ENCODE assay signal across 11 cellular contexts in genomic region chr19:14554382-14554812, GRCh38. TPM values are rescaled to one million over a fixed set of nuclear protein-coding genes. Genes with fewer than 3 reads are reported as not detected.
DNase-seq lines count a peak whose midpoint lies in the region; ATAC-seq and TF ChIP-seq lines count a peak whose summit lies in the region.
"Had no signal": no experiment of that assay in that cellular context is flagged by ENCODE, and none has a peak within 500 bp of the region (broad histone marks: within the 10 kb centered on the region; RNA-seq: fewer than 3 reads in every experiment).

No MANE protein-coding gene starts in this region.

- H3K4ac ChIP-seq in IMR-90 (ENCODE audit: low read depth, low read length) (no peak overlapping the region), mesenchymal stem cell (ENCODE audit: low read depth in 1 of 2, low read length in 2 of 2) (no peak overlapping the region)

- H3K18ac ChIP-seq in IMR-90 (ENCODE audit: low read depth, low read length) (no peak overlapping the region), mesenchymal stem cell (ENCODE audit: low read depth in 1 of 2, low read length in 2 of 2) (no peak overlapping the region)

- peak overlapping the region in 1 of 2 experiments; percentile 47 for H2BK12ac ChIP-seq in mesenchymal stem cell (ENCODE audit: low read length in 2 of 2)

- no peak overlapping the region for H3K23ac ChIP-seq in IMR-90 (ENCODE audit: low read depth, low read length)
- H3K23ac ChIP-seq in mesenchymal stem cell (ENCODE audit: low read length in 2 of 2), result no peak overlapping the region

- POLR2A ChIA-PET in CD4-positive, alpha-beta T cell (lab: Charles Lee), result interaction anchor here (1.1 to 1.7 kb wide), 4 partner anchors 17 to 48 kb away, joined by 3 to 4 read pairs (median 4); partner anchors contain the start of genes DNAJB1 and NDUFB7
- POLR2A ChIA-PET in IMR-90 (lab: Charles Lee; ENCODE audit: unreplicated experiment), result no interaction called here

- no peaks in the 10 kb centered on the region for H3K9me3 Mint-ChIP-seq in CD4-positive, alpha-beta T cell
- H3K9me3 Mint-ChIP-seq: activated CD4-positive, alpha-beta T cell treated with anti-CD3 and anti-CD28 coated beads, Interleukin-2, amount 10 ng/mL, durations not matched to agents 24 days and 14 days had no signal

- no peak overlapping the region for H2BK20ac ChIP-seq in IMR-90 (ENCODE audit: low read depth, low read length)

- intact Hi-C loops in CD4-positive, alpha-beta T cell (cut with DNase I, micrococcal nuclease), result no loop called here
- intact Hi-C loops in IMR-90 (cut with micrococcal nuclease), result no loop called here

- H3K4me2 ChIP-seq in IMR-90 (ENCODE audit: low read depth, low read length), result no peak overlapping the region
- no peak overlapping the region for H3K4me2 ChIP-seq in mesenchymal stem cell (ENCODE audit: low read length, poor library complexity, severe bottlenecking)

- BruUV-seq in IMR-90 (replicated peaks; lab: Mats Ljungman, UMichigan), result no TSS peak

- peaks cover 7% of the 10 kb centered on the region for H3K9me1 ChIP-seq in IMR-90 (ENCODE audit: insufficient read depth, low read length)

- dilution Hi-C loops in IMR-90 (cut with HindIII; ENCODE audit: low sequenced_read_pairs, unreplicated experiment), result no loop called here

- peak overlapping the region; percentile 23 for H2AK9ac ChIP-seq in IMR-90 (replicated peaks; ENCODE audit: low read depth, low read length, poor library complexity)

- H4K8ac ChIP-seq in IMR-90 (ENCODE audit: low read depth in 2 of 2, low read length in 2 of 2) (no peak overlapping the region), mesenchymal stem cell (ENCODE audit: low read length) (no peak overlapping the region)

- H3K4me1 Mint-ChIP-seq in CD4-positive, alpha-beta T cell (ENCODE audit: low read depth), result peaks cover 54% of the 10 kb centered on the region

- in situ Hi-C loops in IMR-90 (cut with MboI; ENCODE audit: low sequenced_read_pairs), result loop anchor here (25.0 kb wide), 1 partner anchor 883 kb away; the partner anchor contains the start of gene WIZ

- peaks cover 10% of the 10 kb centered on the region for H4K20me1 ChIP-seq in IMR-90 (ENCODE audit: insufficient read depth, low read length)

- H3K14ac ChIP-seq in IMR-90 (replicated peaks; ENCODE audit: low read depth, low read length), result no peak overlapping the region
- no peak overlapping the region for H3K14ac ChIP-seq in mesenchymal stem cell (ENCODE audit: low read length in 2 of 2)

- peaks cover 29% of the 10 kb centered on the region for H3K36me3 Mint-ChIP-seq in CD4-positive, alpha-beta T cell (ENCODE audit: low read depth)

- H3K4me1 ChIP-seq in IMR-90 (ENCODE audit: control insufficient read depth, insufficient read depth, low read length) (peaks cover 6% of the 10 kb centered on the region; the same call in 1 of the 2 replicates), mesenchymal stem cell (ENCODE audit: control insufficient read depth, insufficient read depth, low read depth, low read length) (peaks cover 53% of the 10 kb centered on the region)

- H4K5ac ChIP-seq in IMR-90 (ENCODE audit: low read depth, low read length), result no peak overlapping the region

- H4K91ac ChIP-seq in IMR-90 (ENCODE audit: insufficient read depth, low read depth, low read length), result no peak overlapping the region
- H4K91ac ChIP-seq in mesenchymal stem cell (ENCODE audit: low read length), result peak overlapping the region; percentile 2

- no peak for TF ChIP-seq POLR2A in IMR-90 (IDR thresholded peaks at IDR 0.05; ENCODE audit: low read depth, low read length)

- no CpG with 5 or more reads among the region's 6 CpGs for WGBS in IMR-90 (ENCODE audit: extremely low coverage in 2 of 2, insufficient read length in 1 of 2), 2 experiments
- 75% methylated on average over 6 of the region's 6 CpGs for WGBS in mesenchymal stem cell

- no peaks in the 10 kb centered on the region for H3K36me3 ChIP-seq in IMR-90 (ENCODE audit: control insufficient read depth, insufficient read depth, low read length)
- peaks cover 6 to 24% of the 10 kb centered on the region in 2 experiments for H3K36me3 ChIP-seq in mesenchymal stem cell (ENCODE audit: control insufficient read depth in 1 of 2, insufficient read depth in 2 of 2, low read depth in 1 of 2, low read length in 2 of 2)

- H3K27ac Mint-ChIP-seq in CD4-positive, alpha-beta T cell, result peak overlapping the region; percentile 92
- H3K27ac Mint-ChIP-seq: activated CD4-positive, alpha-beta T cell treated with anti-CD3 and anti-CD28 coated beads, Interleukin-2, amount 10 ng/mL, durations not matched to agents 24 days and 14 days had no signal

- no peaks in the 10 kb centered on the region for H3K27me3 Mint-ChIP-seq in CD4-positive, alpha-beta T cell
- H3K27me3 Mint-ChIP-seq: activated CD4-positive, alpha-beta T cell treated with anti-CD3 and anti-CD28 coated beads, Interleukin-2, amount 10 ng/mL, durations not matched to agents 24 days and 14 days had no signal

- no peak overlapping the region for H3K9ac ChIP-seq in IMR-90 (ENCODE audit: low read depth, low read length)
- no peak overlapping the region for H3K9ac ChIP-seq in mesenchymal stem cell (ENCODE audit: low read length)

- H3K4me3 ChIP-seq in IMR-90 (ENCODE audit: insufficient read depth, low read depth, low read length) (no peak overlapping the region), mesenchymal stem cell (ENCODE audit: insufficient read depth in 1 of 2, low read depth in 1 of 2, low read length in 2 of 2) (no peak overlapping the region)

- TF ChIP-seq CTCF in CD4-positive, alpha-beta T cell (IDR thresholded peaks at IDR 0.05), result no peak
- TF ChIP-seq CTCF in IMR-90 (conservative IDR thresholded peaks at IDR 0.05; ENCODE audit: low read depth, low read length), result no peak

- no peak for TF ChIP-seq RAD21 in IMR-90 (IDR thresholded peaks at IDR 0.05; ENCODE audit: low read length)

- no peak overlapping the region for H3K27ac ChIP-seq in CD4-positive, alpha-beta T cell (ENCODE audit: low read depth, low read length)
- H3K27ac ChIP-seq in IMR-90 (ENCODE audit: insufficient read depth, low read length), result no peak overlapping the region
- H3K27ac ChIP-seq in angular gyrus (ENCODE audit: low read depth, low read length), result peak overlapping the region; percentile 44
- H3K27ac ChIP-seq in mesenchymal stem cell (ENCODE audit: low read length, poor library complexity, severe bottlenecking), result no peak overlapping the region

- H2AFZ ChIP-seq in IMR-90 (replicated peaks; ENCODE audit: low read length, poor library complexity) (no peak overlapping the region), mesenchymal stem cell (ENCODE audit: low read depth, low read length) (no peak overlapping the region)

- no peak for ATAC-seq in CD4-positive, alpha-beta T cell (ENCODE audit: poor library complexity)
- ATAC-seq in IMR-90 (ENCODE audit: low read depth) (no peak), GM21367 (IDR thresholded peaks at IDR 0.05; ENCODE audit: unreplicated experiment) (no peak), HG03139 (IDR thresholded peaks at IDR 0.05; ENCODE audit: unreplicated experiment) (no peak), HG03432 (IDR thresholded peaks at IDR 0.05; ENCODE audit: unreplicated experiment) (no peak)

- H2BK120ac ChIP-seq in IMR-90 (ENCODE audit: low read depth, low read length) (no peak overlapping the region), mesenchymal stem cell (ENCODE audit: low read depth, low read length) (no peak overlapping the region)

- H3K4me3 Mint-ChIP-seq in CD4-positive, alpha-beta T cell, result no peak overlapping the region
- H3K4me3 Mint-ChIP-seq: activated CD4-positive, alpha-beta T cell treated with anti-CD3 and anti-CD28 coated beads, Interleukin-2, amount 10 ng/mL, durations not matched to agents 24 days and 14 days had no signal

- CTCF ChIA-PET in CD4-positive, alpha-beta T cell (lab: Charles Lee), result interaction anchor here (3.3 kb wide), 1 partner anchor 18 kb away, joined by 28 read pairs; the partner anchor contains the start of gene NDUFB7
- CTCF ChIA-PET in IMR-90 (lab: Yijun Ruan, JAX), result no interaction called here

- no peaks in the 10 kb centered on the region for H3K27me3 ChIP-seq in CD4-positive, alpha-beta T cell (ENCODE audit: control insufficient read depth, insufficient read depth, low read length)
- H3K27me3 ChIP-seq in IMR-90 (ENCODE audit: control insufficient read depth, insufficient read depth, low read length) (no peaks in the 10 kb centered on the region), mesenchymal stem cell (ENCODE audit: control insufficient read depth in 1 of 2, insufficient read depth in 1 of 2, low read length in 2 of 2) (no peaks in the 10 kb centered on the region)

- H2BK15ac ChIP-seq in IMR-90 (ENCODE audit: low read depth, low read length) (no peak overlapping the region), mesenchymal stem cell (ENCODE audit: low read depth, poor library complexity, severe bottlenecking) (peak overlapping the region; percentile 37)

- no peak overlapping the region for H2BK5ac ChIP-seq in IMR-90 (ENCODE audit: low read depth, low read length, poor library complexity, severe bottlenecking)
- H2BK5ac ChIP-seq in mesenchymal stem cell (ENCODE audit: low read depth, low read length, poor library complexity, severe bottlenecking), result no peak overlapping the region

- DNase-seq in CD4-positive, alpha-beta T cell, result no peak
- no peak for DNase-seq in IMR-90
- no peak for DNase-seq in mesenchymal stem cell
- DNase-seq in SKM-1 treated with dmso at 0.1 percent for 144 hours (lab: John Stamatoyannopoulos, UW; ENCODE audit: unreplicated experiment), result no peak
- DNase-seq: activated CD4-positive, alpha-beta T cell treated with anti-CD3 and anti-CD28 coated beads, Interleukin-2, amount 10 ng/mL, durations not matched to agents 24 days and 14 days; stimulated activated naive CD4-positive, alpha-beta T cell treated with Interleukin-2 at 50 U/mL for 16 hours had no signal

- H3K79me1 ChIP-seq in IMR-90 (ENCODE audit: low read depth in 1 of 2, low read length in 2 of 2) (peaks cover 7 to 40% of the 10 kb centered on the region in 2 experiments), mesenchymal stem cell (replicated peaks; ENCODE audit: low read length, poor library complexity, severe bottlenecking) (peaks cover 31% of the 10 kb centered on the region)

- H3K56ac ChIP-seq in IMR-90 (ENCODE audit: extremely low read depth, insufficient read depth, low read length), result no peak overlapping the region

- no peaks in the 10 kb centered on the region for H3K9me3 ChIP-seq in CD4-positive, alpha-beta T cell (ENCODE audit: control insufficient read depth, low read length)
- no peaks in the 10 kb centered on the region for H3K9me3 ChIP-seq in IMR-90 (ENCODE audit: control insufficient read depth, insufficient read depth, low read length)
- H3K9me3 ChIP-seq in mesenchymal stem cell (ENCODE audit: control insufficient read depth, low read length), result no peaks in the 10 kb centered on the region

- no peak overlapping the region for H2AK5ac ChIP-seq in IMR-90 (ENCODE audit: low read depth, low read length)
- H2AK5ac ChIP-seq in mesenchymal stem cell (ENCODE audit: low read length, severe bottlenecking), result peak overlapping the region; percentile 32

RNA-seq across cellular contexts. Expression of gene NDUFB7, which starts 17.5 kb away (rescaled TPM):
- total RNA-seq in CD4-positive, alpha-beta T cell, result 10 to 100 TPM; 31.7 to 39.1 TPM
- 337 and 436 TPM in 2 replicates for total RNA-seq in IMR-90 (2012; rRNA removed)
- 523 and 591 TPM in 2 replicates for polyA plus RNA-seq in IMR-90 (2012; rRNA removed)
- 616 and 949 TPM in 2 replicates for polyA plus RNA-seq in IMR-90 (2012; cell fraction: cytosol; rRNA removed)
- polyA plus RNA-seq in IMR-90 (2012; cell fraction: nucleus; rRNA removed; ENCODE audit: low replicate concordance), result 86.4 and 295 TPM in 2 replicates
- 220 TPM for polyA plus RNA-seq in mesenchymal stem cell (2013, experiment 1 of 2)
- 213 TPM for polyA plus RNA-seq in mesenchymal stem cell (2013, experiment 2 of 2)

RNA-seq across cellular contexts. Expression of gene TECR, which starts 25.0 kb away (rescaled TPM):
- 100 to 1,000 TPM; 217 to 232 TPM for total RNA-seq in CD4-positive, alpha-beta T cell
- 35.8 and 46.2 TPM in 2 replicates for total RNA-seq in IMR-90 (2012; rRNA removed)
- 81.2 and 102 TPM in 2 replicates for polyA plus RNA-seq in IMR-90 (2012; rRNA removed)
- 74.3 and 124 TPM in 2 replicates for polyA plus RNA-seq in IMR-90 (2012; cell fraction: cytosol; rRNA removed)
- 111 and 215 TPM in 2 replicates for polyA plus RNA-seq in IMR-90 (2012; cell fraction: nucleus; rRNA removed; ENCODE audit: low replicate concordance)
- polyA plus RNA-seq in mesenchymal stem cell (2013, experiment 1 of 2), result 136 TPM
- 131 TPM for polyA plus RNA-seq in mesenchymal stem cell (2013, experiment 2 of 2)

RNA-seq across cellular contexts. Expression of gene CLEC17A, which starts 28.5 kb away (rescaled TPM):
- total RNA-seq in CD4-positive, alpha-beta T cell, result not detected
- not detected in 2 replicates for total RNA-seq in IMR-90 (2012; rRNA removed)
- polyA plus RNA-seq in IMR-90 (2012; rRNA removed), result 0.05 TPM in 1 of 2 replicates, not detected in the other
- not detected in 2 replicates for polyA plus RNA-seq in IMR-90 (2012; cell fraction: cytosol; rRNA removed)
- 0.10 and 0.11 TPM in 2 replicates for polyA plus RNA-seq in IMR-90 (2012; cell fraction: nucleus; rRNA removed; ENCODE audit: low replicate concordance)
- polyA plus RNA-seq in mesenchymal stem cell (2013, experiment 1 of 2), result not detected
- polyA plus RNA-seq in mesenchymal stem cell (2013, experiment 2 of 2), result not detected
- total RNA-seq: activated CD4-positive, alpha-beta T cell treated with anti-CD3 and anti-CD28 coated beads, Interleukin-2, amount 10 ng/mL, durations not matched to agents 24 days and 14 days; Daoy had no signal

RNA-seq across cellular contexts. Expression of gene DNAJB1, which starts 36.2 kb away (rescaled TPM):
- total RNA-seq in CD4-positive, alpha-beta T cell, result 100 to 1,000 TPM; 666 to 672 TPM
- 82.5 and 88.2 TPM in 2 replicates for total RNA-seq in IMR-90 (2012; rRNA removed)
- 91.1 and 95.4 TPM in 2 replicates for polyA plus RNA-seq in IMR-90 (2012; rRNA removed)
- polyA plus RNA-seq in IMR-90 (2012; cell fraction: cytosol; rRNA removed), result 73.4 and 172 TPM in 2 replicates
- polyA plus RNA-seq in IMR-90 (2012; cell fraction: nucleus; rRNA removed; ENCODE audit: low replicate concordance), result 38.3 and 63.8 TPM in 2 replicates
- 59.4 TPM for polyA plus RNA-seq in mesenchymal stem cell (2013, experiment 1 of 2)
- 60.1 TPM for polyA plus RNA-seq in mesenchymal stem cell (2013, experiment 2 of 2)

RNA-seq across cellular contexts. Expression of gene GIPC1, which starts 58.5 kb away (rescaled TPM):
- total RNA-seq in CD4-positive, alpha-beta T cell, result 10 to 100 TPM; 17.8 to 21.0 TPM
- total RNA-seq in IMR-90 (2012; rRNA removed), result 74.2 and 77.5 TPM in 2 replicates
- 133 and 153 TPM in 2 replicates for polyA plus RNA-seq in IMR-90 (2012; rRNA removed)
- 151 and 196 TPM in 2 replicates for polyA plus RNA-seq in IMR-90 (2012; cell fraction: cytosol; rRNA removed)
- polyA plus RNA-seq in IMR-90 (2012; cell fraction: nucleus; rRNA removed; ENCODE audit: low replicate concordance), result 93.4 and 205 TPM in 2 replicates
- 120 TPM for polyA plus RNA-seq in mesenchymal stem cell (2013, experiment 1 of 2)
- 116 TPM for polyA plus RNA-seq in mesenchymal stem cell (2013, experiment 2 of 2)
